In genomic region chr19:8340341-8341096, GRCh38 we compare ENCODE assay signal across 3 cellular contexts.
TF ChIP-seq lines count a peak whose summit lies in the region.

No MANE protein-coding gene starts in this region.

TF ChIP-seq in SK-N-SH, 30 proteins besides CTCF, POLR2A, EP300 and RAD21:
- TF ChIP-seq FOXJ3 (CRISPR knock-in tag; IDR thresholded peaks at IDR 0.05) = no peak
- no peak for TF ChIP-seq USF1 (IDR thresholded peaks at IDR 0.05; ENCODE audit: borderline replicate concordance, low read depth)
- no peak for TF ChIP-seq TEAD4 (IDR thresholded peaks at IDR 0.05; ENCODE audit: borderline replicate concordance, insufficient read depth)
- TF ChIP-seq ELF1 (IDR thresholded peaks at IDR 0.05) = no peak
- no peak for TF ChIP-seq CHD2 (IDR thresholded peaks at IDR 0.05; ENCODE audit: low read length, partially characterized antibody)

TF ChIP-seq in SK-N-SH treated with all-trans-retinoic acid at 6 μM for 48 hours, 23 proteins besides CTCF, POLR2A, EP300 and RAD21:
- TF ChIP-seq TCF4 (CRISPR knock-in tag; IDR thresholded peaks at IDR 0.05; ENCODE audit: borderline replicate concordance) (no peak), RARB (CRISPR knock-in tag; IDR thresholded peaks at IDR 0.05) (no peak), POU6F1 (CRISPR knock-in tag; IDR thresholded peaks at IDR 0.05; ENCODE audit: borderline replicate concordance, low read depth) (no peak), ARNTL (CRISPR knock-in tag; IDR thresholded peaks at IDR 0.05; ENCODE audit: borderline replicate concordance, low read depth) (no peak), TOX (CRISPR knock-in tag; IDR thresholded peaks at IDR 0.05; ENCODE audit: borderline replicate concordance) (no peak), CREB5 (CRISPR knock-in tag; IDR thresholded peaks at IDR 0.05; ENCODE audit: low read depth) (no peak)

TF ChIP-seq in endothelial cell of umbilical vein, 7 proteins besides CTCF, POLR2A, EP300 and RAD21:
- TF ChIP-seq EZH2 (IDR thresholded peaks at IDR 0.05; ENCODE audit: borderline replicate concordance, low read depth, low read length, severe bottlenecking) (no peak), GATA2 (IDR thresholded peaks at IDR 0.05; ENCODE audit: insufficient read depth, insufficient read length, low read depth, low read length) (no peak), FOS (IDR thresholded peaks at IDR 0.05; ENCODE audit: borderline replicate concordance, insufficient read depth, low read length) (peak; percentile 27), POLR2AphosphoS5 (IDR thresholded peaks at IDR 0.05; ENCODE audit: insufficient read depth, low read depth, low read length) (peak; percentile 88), MYC (IDR thresholded peaks at IDR 0.05; ENCODE audit: low read depth, low read length) (no peak), MAX (IDR thresholded peaks at IDR 0.05; ENCODE audit: insufficient read depth, insufficient read length) (peak; percentile 12), JUN (IDR thresholded peaks at IDR 0.05; ENCODE audit: borderline replicate concordance, insufficient read depth, insufficient read length, low read depth) (no peak)
